In genomic region chr20:3228750-3229032, GRCh38 we compare ENCODE assay signal across 20 cellular contexts. TPM values are rescaled to one million over a fixed set of nuclear protein-coding genes. Genes with fewer than 3 reads are reported as not detected.
A peak's percentile ranks its signal among the peaks of the same experiment; 100 is the strongest.
DNase-seq lines count a peak whose midpoint lies in the region; ATAC-seq, FAIRE-seq and TF ChIP-seq lines count a peak whose summit lies in the region.
"Had no signal": no experiment of that assay in that cellular context is flagged by ENCODE, and none has a peak within 500 bp of the region (broad histone marks: within the 10 kb centered on the region; RNA-seq: fewer than 3 reads in every experiment).

No MANE protein-coding gene starts in this region.

- POLR2A ChIA-PET in Caco-2 (lab: Charles Lee) (no interaction called here), K562 (lab: Yijun Ruan, JAX) (no interaction called here)

- peaks cover 6% of the 10 kb centered on the region for H3K36me3 Mint-ChIP-seq in Caco-2 (ENCODE audit: insufficient read depth, unreplicated experiment)
- H3K36me3 Mint-ChIP-seq in stimulated activated naive B cell treated with anti-CD40 and anti-IgM and Interleukin-4, amounts not matched to agents 10 μg/mL and 1 μg/mL and 100 μg/mL, for 72 hours = peaks cover 6 to 20% of the 10 kb centered on the region in 2 donors
- H3K36me3 Mint-ChIP-seq: CD4-positive, CD25-positive, alpha-beta regulatory T cell had no signal

- no peaks in the 10 kb centered on the region for H3K27me3 Mint-ChIP-seq in Caco-2 (ENCODE audit: insufficient read depth, unreplicated experiment)
- no peaks in the 10 kb centered on the region for H3K27me3 Mint-ChIP-seq in stimulated activated naive B cell treated with anti-CD40 and anti-IgM and Interleukin-4, amounts not matched to agents 10 μg/mL and 1 μg/mL and 100 μg/mL, for 72 hours
- H3K27me3 Mint-ChIP-seq: CD4-positive, CD25-positive, alpha-beta regulatory T cell; CD8-positive, alpha-beta memory T cell had no signal

- H3K4me1 ChIP-seq in Caco-2 (peaks cover 12% of the 10 kb centered on the region), K562 (replicated peaks in 1 of 2; ENCODE audit: control insufficient read depth in 2 of 2, insufficient read depth in 2 of 2, low read length in 2 of 2) (peaks cover 0 to 33% of the 10 kb centered on the region in 2 experiments; a peak in 2 of 5 replicates), ascending aorta (no peaks in the 10 kb centered on the region)
- H3K4me1 ChIP-seq: BE2C had no signal

- no peaks in the 10 kb centered on the region for H3K9me3 ChIP-seq in Caco-2
- H3K9me3 ChIP-seq in K562 (replicated peaks; ENCODE audit: control insufficient read depth, insufficient read depth, low read depth, low read length) = no peaks in the 10 kb centered on the region
- H3K9me3 ChIP-seq in ascending aorta = no peaks in the 10 kb centered on the region
- H3K9me3 ChIP-seq: BE2C had no signal

- no peaks in the 10 kb centered on the region for H3K9me3 Mint-ChIP-seq in Caco-2 (ENCODE audit: unreplicated experiment)
- no peaks in the 10 kb centered on the region for H3K9me3 Mint-ChIP-seq in stimulated activated naive B cell treated with anti-CD40 and anti-IgM and Interleukin-4, amounts not matched to agents 10 μg/mL and 1 μg/mL and 100 μg/mL, for 72 hours
- H3K9me3 Mint-ChIP-seq: CD4-positive, CD25-positive, alpha-beta regulatory T cell; CD8-positive, alpha-beta memory T cell; GM23338 had no signal

- TF ChIP-seq CTCF in Caco-2 (IDR thresholded peaks at IDR 0.05; ENCODE audit: insufficient read depth in 1 of 2, low read depth in 1 of 2, low read length in 1 of 2, severe bottlenecking in 1 of 2, unreplicated experiment in 1 of 2) (no peak), K562 (IDR thresholded peaks at IDR 0.05 in 2 of 3, conservative IDR thresholded peaks at IDR 0.05 in 1 of 3; ENCODE audit: insufficient read depth in 2 of 3, low read depth in 1 of 3, low read length in 3 of 3) (no peak), ascending aorta (IDR thresholded peaks at IDR 0.05) (no peak)

- H3K4me3 Mint-ChIP-seq in Caco-2 (ENCODE audit: unreplicated experiment) = no peak overlapping the region
- no peak overlapping the region for H3K4me3 Mint-ChIP-seq in stimulated activated naive B cell treated with anti-CD40 and anti-IgM and Interleukin-4, amounts not matched to agents 10 μg/mL and 1 μg/mL and 100 μg/mL, for 72 hours
- H3K4me3 Mint-ChIP-seq: CD4-positive, CD25-positive, alpha-beta regulatory T cell; CD8-positive, alpha-beta memory T cell; GM23338 had no signal

- no peaks in the 10 kb centered on the region for H3K79me2 ChIP-seq in K562 (ENCODE audit: control insufficient read depth, insufficient read depth, low read length)

- TF ChIP-seq RAD21 in K562 (CRISPR knock-in tag; conservative IDR thresholded peaks at IDR 0.05 in 1 of 2, IDR thresholded peaks at IDR 0.05 in 1 of 2) = no peak

- DNase-seq in Caco-2 (no peak), GM12892 (ENCODE audit: insufficient read length) (peak; percentile 11), K562 (ENCODE audit: extremely low read depth in 1 of 4, low spot score in 3 of 4) (no peak), NCI-H2029 (lab: John Stamatoyannopoulos, UW) (no peak), ascending aorta (ENCODE audit: low spot score in 2 of 2) (no peak)
- DNase-seq in stimulated activated naive B cell treated with anti-CD40 and anti-IgM and Interleukin-4, amounts not matched to agents 10 μg/mL and 1 μg/mL and 100 μg/mL, for 72 hours = no peak
- DNase-seq: ACHN; BE2C; C1 segment of cervical spinal cord; CD4-positive, CD25-positive, alpha-beta regulatory T cell; CD8-positive, alpha-beta memory T cell; COR-L47; HCEC 1CT had no signal

- no peaks in the 10 kb centered on the region for H4K20me1 ChIP-seq in K562 (replicated peaks; ENCODE audit: control insufficient read depth, insufficient read depth, low read length)

- ATAC-seq in K562 = no peak
- no peak for ATAC-seq in stimulated activated naive B cell treated with anti-CD40 and anti-IgM and Interleukin-4, amounts not matched to agents 10 μg/mL and 1 μg/mL and 100 μg/mL, for 72 hours (replicated peaks)

- CTCF ChIA-PET in Caco-2 (lab: Charles Lee) (no interaction called here), K562 (lab: Yijun Ruan, JAX; ENCODE audit: low intra/inter-chr PET ratio) (no interaction called here)

- peak overlapping the region; percentile 36 for H3K27ac Mint-ChIP-seq in Caco-2 (ENCODE audit: unreplicated experiment)
- H3K27ac Mint-ChIP-seq in stimulated activated naive B cell treated with anti-CD40 and anti-IgM and Interleukin-4, amounts not matched to agents 10 μg/mL and 1 μg/mL and 100 μg/mL, for 72 hours = peak overlapping the region; percentile 52
- H3K27ac Mint-ChIP-seq: CD4-positive, CD25-positive, alpha-beta regulatory T cell; CD8-positive, alpha-beta memory T cell; GM23338 had no signal

- peaks cover 7% of the 10 kb centered on the region for H3K4me1 Mint-ChIP-seq in Caco-2 (ENCODE audit: low read depth, unreplicated experiment)
- H3K4me1 Mint-ChIP-seq in stimulated activated naive B cell treated with anti-CD40 and anti-IgM and Interleukin-4, amounts not matched to agents 10 μg/mL and 1 μg/mL and 100 μg/mL, for 72 hours = peaks cover 1 to 11% of the 10 kb centered on the region in 2 donors
- H3K4me1 Mint-ChIP-seq: CD8-positive, alpha-beta memory T cell; GM23338 had no signal

- H3K27me3 ChIP-seq in Caco-2 (replicated peaks; ENCODE audit: control insufficient read depth, insufficient read depth, low read length) (no peaks in the 10 kb centered on the region), K562 (ENCODE audit: control insufficient read depth in 2 of 2, insufficient read depth in 2 of 2, low read length in 2 of 2) (no peaks in the 10 kb centered on the region), ascending aorta (no peaks in the 10 kb centered on the region)
- H3K27me3 ChIP-seq: BE2C had no signal

- TF ChIP-seq POLR2A in GM12892 (IDR thresholded peaks at IDR 0.05; ENCODE audit: low read depth, low read length) (no peak), K562 (conservative IDR thresholded peaks at IDR 0.05) (no peak)

- no peak overlapping the region for H3K4me2 ChIP-seq in K562 (ENCODE audit: insufficient read depth, low read length)
- H3K4me2 ChIP-seq: GM23338 had no signal

- TF ChIP-seq EP300 in K562 (IDR thresholded peaks at IDR 0.05; ENCODE audit: low read length) = no peak

- in situ Hi-C loops in K562 (cut with MboI) = no loop called here

- no peak for FAIRE-seq in GM12892 (lab: Jason Lieb, UNC)
- FAIRE-seq in K562 (lab: Jason Lieb, UNC) = no peak
- FAIRE-seq: A204.1, D721Med, G401.6, GM12891, GM18507, H54 had no signal

- intact Hi-C loops in Caco-2 (cut with micrococcal nuclease; ENCODE audit: unreplicated experiment) (no loop called here), K562 (cut with micrococcal nuclease) (no loop called here), ascending aorta (cut with DNase I) (no loop called here)

- no peak overlapping the region for H3K27ac ChIP-seq in K562 (ENCODE audit: extremely low read depth, low read depth, low read length)
- H3K27ac ChIP-seq in ascending aorta = no peak overlapping the region

- H3K4me3 ChIP-seq in Caco-2 (ENCODE audit: low read depth, low read length) = no peak overlapping the region
- H3K4me3 ChIP-seq in K562 = no peak overlapping the region
- H3K4me3 ChIP-seq in ascending aorta = no peak overlapping the region
- H3K4me3 ChIP-seq: GM23338 had no signal

- BruUV-seq in Caco-2 (replicated peaks; lab: Mats Ljungman, UMichigan) = no TSS peak
- no TSS peak for BruUV-seq in K562 (replicated peaks; lab: Mats Ljungman, UMichigan)

- WGBS in K562 (ENCODE audit: insufficient coverage, low coverage, missing lambda C conversion rate) = no CpG with 5 or more reads among the region's 11 CpGs

- no peak overlapping the region for H2AFZ ChIP-seq in K562 (ENCODE audit: low read depth, low read length)
- H2AFZ ChIP-seq: GM23338 had no signal

- peaks cover 1% of the 10 kb centered on the region for H3K36me3 ChIP-seq in Caco-2 (ENCODE audit: control insufficient read depth, insufficient read depth, low read length)
- 0 out of 3 replicates have a peak, but pooled peaks cover 2% of the 10 kb centered on the region for H3K36me3 ChIP-seq in K562 (ENCODE audit: control insufficient read depth, insufficient read depth, low read length)
- no peaks in the 10 kb centered on the region for H3K36me3 ChIP-seq in ascending aorta

- no peaks in the 10 kb centered on the region for H3K9me1 ChIP-seq in K562 (ENCODE audit: control insufficient read depth, insufficient read depth, low read length)

- H3K9ac ChIP-seq in K562 (ENCODE audit: insufficient read depth in 1 of 2, low read depth in 2 of 2, low read length in 2 of 2) = no peak overlapping the region

RNA-seq across cellular contexts. Expression of gene SLC4A11, which starts 10.3 kb away (rescaled TPM):
- total RNA-seq in Caco-2 (2022) (8.6 and 9.5 TPM in 2 replicates), K562 (2014; rRNA removed) (0.18 and 0.86 TPM in 2 replicates), K562 (2014; rRNA removed; fragmentation: Illumina TruSeq; extraction: Trizol) (0.10 and 0.29 TPM in 2 replicates), K562 (2015; rRNA removed; fragmentation: Illumina TruSeq; extraction: Trizol) (0.11 TPM in 2 replicates), K562 (2021) (1.1 and 2.0 TPM in 2 replicates), ascending aorta (1.6 TPM)
- polyA plus RNA-seq in GM12892 (2012; ENCODE audit: missing spikeins) = not detected
- 1.5 and 3.5 TPM in 2 replicates for total RNA-seq in K562 (2011; cell fraction: chromatin; rRNA removed; ENCODE audit: low replicate concordance)
- total RNA-seq in K562 (2011; cell fraction: nucleolus; rRNA removed) = 1.7 and 1.8 TPM in 2 replicates
- 1.5 and 2.0 TPM in 2 replicates for total RNA-seq in K562 (2011; cell fraction: nucleoplasm; rRNA removed)
- polyA plus RNA-seq in K562 (2011; rRNA removed) (0.20 and 0.95 TPM in 2 replicates), K562 (2014; fragmentation: Illumina TruSeq; extraction: Trizol) (0.47 and 0.49 TPM in 2 replicates), K562 (2014; fragmentation: Nextera tagmentation; extraction: Ambion mirVana) (under 1 TPM; 0.10 to 0.11 TPM), K562 (2014; rRNA removed) (0.68 and 1.6 TPM in 2 replicates)
- 0.53 and 0.66 TPM in 2 replicates for polyA plus RNA-seq in K562 (2011; cell fraction: cytosol; rRNA removed)
- polyA plus RNA-seq in K562 (2011; cell fraction: nucleus; rRNA removed) = 5.8 and 11.2 TPM in 2 replicates
- polyA plus RNA-seq in K562 (2012) = 0.57 and 0.78 TPM in 2 replicates
- 0.24 and 0.25 TPM in 2 replicates for polyA minus RNA-seq in K562 (2011; rRNA and poly(A)+ RNA removed)
- 0.38 and 1.0 TPM in 2 replicates for polyA minus RNA-seq in K562 (2011; cell fraction: cytosol; rRNA and poly(A)+ RNA removed)
- polyA minus RNA-seq in K562 (2011; cell fraction: nucleus; rRNA and poly(A)+ RNA removed) = 1.3 and 1.7 TPM in 2 replicates

RNA-seq across cellular contexts. Expression of gene ITPA, which starts 19.4 kb away (rescaled TPM):
- total RNA-seq in Caco-2 (2022) (68.4 and 73.8 TPM in 2 replicates), K562 (2014; rRNA removed) (57.9 and 69.1 TPM in 2 replicates), K562 (2014; rRNA removed; fragmentation: Illumina TruSeq; extraction: Trizol) (25.6 and 29.1 TPM in 2 replicates), K562 (2015; rRNA removed; fragmentation: Illumina TruSeq; extraction: Trizol) (37.9 and 38.4 TPM in 2 replicates), K562 (2021) (59.8 and 70.1 TPM in 2 replicates), ascending aorta (111 TPM)
- 55.7 TPM for polyA plus RNA-seq in GM12892 (2012; ENCODE audit: missing spikeins)
- total RNA-seq in K562 (2011; cell fraction: chromatin; rRNA removed; ENCODE audit: low replicate concordance) = 17.6 and 37.3 TPM in 2 replicates
- total RNA-seq in K562 (2011; cell fraction: nucleolus; rRNA removed) = 25.0 and 29.3 TPM in 2 replicates
- total RNA-seq in K562 (2011; cell fraction: nucleoplasm; rRNA removed) = 22.3 and 33.4 TPM in 2 replicates
- polyA plus RNA-seq in K562 (2011; rRNA removed) (31.9 and 48.1 TPM in 2 replicates), K562 (2014; fragmentation: Illumina TruSeq; extraction: Trizol) (36.7 and 46.9 TPM in 2 replicates), K562 (2014; fragmentation: Nextera tagmentation; extraction: Ambion mirVana) (10 to 100 TPM in 1 of 2 experiments, 1 to 10 TPM in 1; 5.0 to 20.1 TPM), K562 (2014; rRNA removed) (79.7 and 81.3 TPM in 2 replicates)
- polyA plus RNA-seq in K562 (2011; cell fraction: cytosol; rRNA removed) = 50.7 and 79.6 TPM in 2 replicates
- polyA plus RNA-seq in K562 (2011; cell fraction: nucleus; rRNA removed) = 37.7 and 38.1 TPM in 2 replicates
- 40.6 and 45.0 TPM in 2 replicates for polyA plus RNA-seq in K562 (2012)
- polyA minus RNA-seq in K562 (2011; rRNA and poly(A)+ RNA removed) = 9.4 and 11.0 TPM in 2 replicates
- 12.7 and 13.8 TPM in 2 replicates for polyA minus RNA-seq in K562 (2011; cell fraction: cytosol; rRNA and poly(A)+ RNA removed)
- 7.0 and 10.7 TPM in 2 replicates for polyA minus RNA-seq in K562 (2011; cell fraction: nucleus; rRNA and poly(A)+ RNA removed)

RNA-seq across cellular contexts. Expression of gene DDRGK1, which starts 24.2 kb away (rescaled TPM):
- total RNA-seq in Caco-2 (2022) (76.3 and 84.8 TPM in 2 replicates), K562 (2014; rRNA removed) (52.3 and 55.9 TPM in 2 replicates), K562 (2014; rRNA removed; fragmentation: Illumina TruSeq; extraction: Trizol) (13.5 and 18.7 TPM in 2 replicates), K562 (2015; rRNA removed; fragmentation: Illumina TruSeq; extraction: Trizol) (29.8 and 31.3 TPM in 2 replicates), K562 (2021) (37.1 and 45.1 TPM in 2 replicates), ascending aorta (18.0 TPM)
- 19.3 TPM for polyA plus RNA-seq in GM12892 (2012; ENCODE audit: missing spikeins)
- total RNA-seq in K562 (2011; cell fraction: chromatin; rRNA removed; ENCODE audit: low replicate concordance) = 59.1 and 80.5 TPM in 2 replicates
- 65.5 and 65.9 TPM in 2 replicates for total RNA-seq in K562 (2011; cell fraction: nucleolus; rRNA removed)
- 71.2 and 83.1 TPM in 2 replicates for total RNA-seq in K562 (2011; cell fraction: nucleoplasm; rRNA removed)
- polyA plus RNA-seq in K562 (2011; rRNA removed) (29.1 and 67.9 TPM in 2 replicates), K562 (2014; fragmentation: Illumina TruSeq; extraction: Trizol) (22.1 and 31.4 TPM in 2 replicates), K562 (2014; fragmentation: Nextera tagmentation; extraction: Ambion mirVana) (1 to 10 TPM; 2.3 to 3.4 TPM), K562 (2014; rRNA removed) (46.2 and 54.4 TPM in 2 replicates)
- polyA plus RNA-seq in K562 (2011; cell fraction: cytosol; rRNA removed) = 35.1 and 63.8 TPM in 2 replicates
- polyA plus RNA-seq in K562 (2011; cell fraction: nucleus; rRNA removed) = 92.4 and 212 TPM in 2 replicates
- polyA plus RNA-seq in K562 (2012) = 34.4 and 35.1 TPM in 2 replicates
- polyA minus RNA-seq in K562 (2011; rRNA and poly(A)+ RNA removed) = 19.0 and 25.7 TPM in 2 replicates
- polyA minus RNA-seq in K562 (2011; cell fraction: cytosol; rRNA and poly(A)+ RNA removed) = 16.6 and 19.7 TPM in 2 replicates
- 8.5 and 29.2 TPM in 2 replicates for polyA minus RNA-seq in K562 (2011; cell fraction: nucleus; rRNA and poly(A)+ RNA removed)

RNA-seq across cellular contexts. Expression of gene LZTS3, which starts 55.3 kb away (rescaled TPM):
- total RNA-seq in Caco-2 (2022) (4.3 and 4.5 TPM in 2 replicates), K562 (2014; rRNA removed) (2.8 and 3.4 TPM in 2 replicates), K562 (2014; rRNA removed; fragmentation: Illumina TruSeq; extraction: Trizol) (0.70 and 0.73 TPM in 2 replicates), K562 (2015; rRNA removed; fragmentation: Illumina TruSeq; extraction: Trizol) (1.1 and 1.2 TPM in 2 replicates), K562 (2021) (2.4 and 2.9 TPM in 2 replicates), ascending aorta (14.9 TPM)
- 0.40 TPM for polyA plus RNA-seq in GM12892 (2012; ENCODE audit: missing spikeins)
- total RNA-seq in K562 (2011; cell fraction: chromatin; rRNA removed; ENCODE audit: low replicate concordance) = 3.8 and 12.3 TPM in 2 replicates
- total RNA-seq in K562 (2011; cell fraction: nucleolus; rRNA removed) = 7.0 and 8.0 TPM in 2 replicates
- 5.1 and 5.7 TPM in 2 replicates for total RNA-seq in K562 (2011; cell fraction: nucleoplasm; rRNA removed)
- polyA plus RNA-seq in K562 (2011; rRNA removed) (2.4 and 4.0 TPM in 2 replicates), K562 (2014; fragmentation: Illumina TruSeq; extraction: Trizol) (2.0 and 2.3 TPM in 2 replicates), K562 (2014; fragmentation: Nextera tagmentation; extraction: Ambion mirVana) (under 1 TPM; 0.07 to 0.28 TPM), K562 (2014; rRNA removed) (2.6 and 2.8 TPM in 2 replicates)
- polyA plus RNA-seq in K562 (2011; cell fraction: cytosol; rRNA removed) = 4.6 and 7.3 TPM in 2 replicates
- 10.3 and 10.6 TPM in 2 replicates for polyA plus RNA-seq in K562 (2011; cell fraction: nucleus; rRNA removed)
- polyA plus RNA-seq in K562 (2012) = 1.4 and 1.7 TPM in 2 replicates
- polyA minus RNA-seq in K562 (2011; rRNA and poly(A)+ RNA removed) = 1.2 and 2.1 TPM in 2 replicates
- polyA minus RNA-seq in K562 (2011; cell fraction: cytosol; rRNA and poly(A)+ RNA removed) = 1.7 and 4.8 TPM in 2 replicates
- 1.2 and 1.8 TPM in 2 replicates for polyA minus RNA-seq in K562 (2011; cell fraction: nucleus; rRNA and poly(A)+ RNA removed)
